Comparison of ENCODE assay signal across 9 cellular contexts in the genomic region with DNA sequence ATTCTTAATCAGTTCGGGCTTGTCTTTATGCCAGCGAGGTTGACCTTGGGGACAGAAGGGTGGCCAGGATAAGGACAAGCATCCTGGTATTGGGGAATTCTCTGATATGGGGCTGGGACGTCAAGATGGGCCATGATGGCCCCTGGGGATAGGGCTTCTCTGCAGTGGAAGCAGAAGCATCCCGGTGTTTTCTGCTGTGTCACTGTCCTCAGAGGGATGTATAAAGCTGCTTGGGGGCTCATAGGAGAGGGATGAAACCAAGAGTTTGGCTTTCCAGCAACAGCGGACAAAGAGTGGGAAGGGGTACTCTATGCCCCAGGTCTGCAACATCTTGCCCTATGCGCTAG. TPM values are rescaled to one million over a fixed set of nuclear protein-coding genes. Genes with fewer than 3 reads are reported as not detected.
A peak's percentile ranks its signal among the peaks of the same experiment; 100 is the strongest.
DNase-seq lines count a peak whose midpoint lies in the region; ATAC-seq, FAIRE-seq and TF ChIP-seq lines count a peak whose summit lies in the region.
"Had no signal": no experiment of that assay in that cellular context is flagged by ENCODE, and none has a peak within 500 bp of the region (broad histone marks: within the 10 kb centered on the region; RNA-seq: fewer than 3 reads in every experiment).

No MANE protein-coding gene starts in this region.

- H3K79me2 ChIP-seq in K562 (ENCODE audit: control insufficient read depth, insufficient read depth, low read length), result no peaks in the 10 kb centered on the region

- H3K27me3 ChIP-seq in left ventricle myocardium inferior (ENCODE audit: low read depth) (no peaks in the 10 kb centered on the region), K562 (ENCODE audit: control insufficient read depth in 2 of 2, insufficient read depth in 2 of 2, low read length in 2 of 2) (peaks cover 15 to 51% of the 10 kb centered on the region in 2 experiments), mucosa of rectum (ENCODE audit: control insufficient read depth in 2 of 2, insufficient read depth in 2 of 2, low read length in 2 of 2) (no peaks in the 10 kb centered on the region)

- no TSS peak for BruUV-seq in K562 (replicated peaks; lab: Mats Ljungman, UMichigan)

- H3K36me3 Mint-ChIP-seq in type B pancreatic cell, result peaks cover 8% of the 10 kb centered on the region

- no peak overlapping the region for H3K27ac Mint-ChIP-seq in type B pancreatic cell

- in situ Hi-C loops in K562 (cut with MboI), result no loop called here

- no peak for TF ChIP-seq CTCF in left ventricle myocardium inferior (IDR thresholded peaks at IDR 0.05; ENCODE audit: borderline replicate concordance)
- TF ChIP-seq CTCF in K562 (IDR thresholded peaks at IDR 0.05 in 2 of 3, conservative IDR thresholded peaks at IDR 0.05 in 1 of 3; ENCODE audit: insufficient read depth in 2 of 3, low read depth in 1 of 3, low read length in 3 of 3), result no peak
- TF ChIP-seq CTCF in type B pancreatic cell (conservative IDR thresholded peaks at IDR 0.05), result no peak

- ATAC-seq in left cardiac atrium, result no peak
- ATAC-seq in K562, result no peak

- peak overlapping the region; percentile 86 for H3K4me3 Mint-ChIP-seq in type B pancreatic cell

- FAIRE-seq in K562 (lab: Jason Lieb, UNC), result no peak
- FAIRE-seq: colon had no signal

- peaks cover 4% of the 10 kb centered on the region for H3K9me3 Mint-ChIP-seq in type B pancreatic cell

- no peaks in the 10 kb centered on the region for H4K20me1 ChIP-seq in K562 (replicated peaks; ENCODE audit: control insufficient read depth, insufficient read depth, low read length)

- CTCF ChIA-PET in K562 (lab: Yijun Ruan, JAX; ENCODE audit: low intra/inter-chr PET ratio), result no interaction called here

- POLR2A ChIA-PET in K562 (lab: Yijun Ruan, JAX), result interaction anchor here (0.6 to 2.0 kb wide), 6 partner anchors 11 to 548 kb away, joined by 3 to 8 read pairs (median 4); no protein-coding TSS in a partner anchor

- H3K9me3 ChIP-seq in left ventricle myocardium inferior (replicated peaks), result no peaks in the 10 kb centered on the region
- no peaks in the 10 kb centered on the region for H3K9me3 ChIP-seq in K562 (replicated peaks; ENCODE audit: control insufficient read depth, insufficient read depth, low read depth, low read length)
- H3K9me3 ChIP-seq in mucosa of rectum (ENCODE audit: control insufficient read depth in 2 of 2, low read length in 2 of 2), result no peaks in the 10 kb centered on the region

- WGBS in K562 (ENCODE audit: insufficient coverage, low coverage, missing lambda C conversion rate), result 18% methylated on average over 6 of the region's 6 CpGs

- no peaks in the 10 kb centered on the region for H3K9me1 ChIP-seq in K562 (ENCODE audit: control insufficient read depth, insufficient read depth, low read length)

- no peak overlapping the region for H2AFZ ChIP-seq in K562 (ENCODE audit: low read depth, low read length)

- no peak for TF ChIP-seq RAD21 in K562 (CRISPR knock-in tag; conservative IDR thresholded peaks at IDR 0.05 in 1 of 2, IDR thresholded peaks at IDR 0.05 in 1 of 2)

- H3K4me1 Mint-ChIP-seq in type B pancreatic cell (ENCODE audit: unreplicated experiment), result peaks cover 19% of the 10 kb centered on the region

- H3K36me3 ChIP-seq in left ventricle myocardium inferior (no peaks in the 10 kb centered on the region), K562 (ENCODE audit: control insufficient read depth, insufficient read depth, low read length) (no peaks in the 10 kb centered on the region), mucosa of rectum (ENCODE audit: control insufficient read depth in 2 of 2, insufficient read depth in 2 of 2, low read length in 2 of 2) (peaks cover 0 to 6% of the 10 kb centered on the region in 2 donors)

- no peak overlapping the region for H3K9ac ChIP-seq in K562 (ENCODE audit: insufficient read depth in 1 of 2, low read depth in 2 of 2, low read length in 2 of 2)
- peak overlapping the region; percentile 63 to 69 for H3K9ac ChIP-seq in mucosa of rectum (ENCODE audit: low read depth in 1 of 2, low read length in 2 of 2)

- H3K4me2 ChIP-seq in K562 (ENCODE audit: insufficient read depth, low read length), result no peak overlapping the region

- no peaks in the 10 kb centered on the region for H3K27me3 Mint-ChIP-seq in type B pancreatic cell

- TF ChIP-seq EP300 in K562 (IDR thresholded peaks at IDR 0.05; ENCODE audit: low read length), result no peak

- H3K4me1 ChIP-seq in left ventricle myocardium inferior, result peaks cover 57% of the 10 kb centered on the region
- peaks cover 3 to 18% of the 10 kb centered on the region in 2 experiments; a peak in 4 of 5 replicates for H3K4me1 ChIP-seq in K562 (replicated peaks in 1 of 2; ENCODE audit: control insufficient read depth in 2 of 2, insufficient read depth in 2 of 2, low read length in 2 of 2)
- H3K4me1 ChIP-seq in mucosa of rectum (ENCODE audit: control insufficient read depth in 2 of 2, insufficient read depth in 2 of 2, low read length in 2 of 2), result peaks cover 45 to 60% of the 10 kb centered on the region in 2 donors

- DNase-seq in left ventricle myocardium inferior (no peak), left cardiac atrium (no peak), K562 (ENCODE audit: extremely low read depth in 1 of 4, low spot score in 3 of 4) (peak in 1 of 4 experiments; percentile 26), type B pancreatic cell (ENCODE audit: extremely low spot score, unreplicated experiment) (no peak), SKM-1 treated with dmso at 0.1 percent for 144 hours (lab: John Stamatoyannopoulos, UW; ENCODE audit: unreplicated experiment) (no peak), NCI-H526 treated with DMSO at 0.1 percent for 48 hours (lab: John Stamatoyannopoulos, UW) (no peak), NCI-H2196 (lab: John Stamatoyannopoulos, UW; ENCODE audit: unreplicated experiment) (no peak)

- H3K4me3 ChIP-seq in left ventricle myocardium inferior (peak overlapping the region; percentile 94), K562 (no peak overlapping the region), mucosa of rectum (ENCODE audit: low read length in 2 of 2) (peak overlapping the region; percentile 72 to 85)

- intact Hi-C loops in left ventricle myocardium inferior (cut with micrococcal nuclease) (no loop called here), left cardiac atrium (cut with DNase I) (loop anchor here in 1 of 2 donors (5.0 to 10.0 kb wide), 4 partner anchors 160 to 490 kb away; a partner anchor contains a TSS), K562 (cut with micrococcal nuclease) (loop anchor here (5.0 to 10.0 kb wide), 2 partner anchors 440 to 658 kb away; no protein-coding TSS in a partner anchor)

- no peak for TF ChIP-seq POLR2A in K562 (conservative IDR thresholded peaks at IDR 0.05)

- H3K27ac ChIP-seq in left ventricle myocardium inferior (replicated peaks) (peak overlapping the region; percentile 97), K562 (ENCODE audit: extremely low read depth, low read depth, low read length) (no peak overlapping the region), mucosa of rectum (ENCODE audit: low read depth in 2 of 2, low read length in 2 of 2) (peak overlapping the region; percentile 85 to 92)

TF ChIP-seq in K562, 482 proteins besides CTCF, POLR2A, EP300 and RAD21:
- TF ChIP-seq ZNF507 (tag; conservative IDR thresholded peaks at IDR 0.05) (no peak), MAFK (IDR thresholded peaks at IDR 0.05; ENCODE audit: low read length) (peak; percentile 25; the same call in 1 of the 2 replicates), MAFG (tag; conservative IDR thresholded peaks at IDR 0.05) (peak; percentile 76), NFE2L1 (tag; IDR thresholded peaks at IDR 0.05; ENCODE audit: borderline replicate concordance, low read depth) (peak; percentile 59; the same call in 1 of the 2 replicates), C11orf30 (IDR thresholded peaks at IDR 0.05; ENCODE audit: low read depth) (peak; percentile 68), ZNF316 (IDR thresholded peaks at IDR 0.05) (peak; percentile 47), NFXL1 (CRISPR knock-in tag; IDR thresholded peaks at IDR 0.05) (no peak), NFE2 (IDR thresholded peaks at IDR 0.05; ENCODE audit: low read depth) (peak; percentile 71)

RNA-seq across cellular contexts. Expression of a gene that starts 1.4 kb away (rescaled TPM):
- total RNA-seq in left ventricle myocardium inferior (385 TPM), left cardiac atrium (100 to 1,000 TPM; 177 to 272 TPM), K562 (2014; rRNA removed) (0.98 and 2.5 TPM in 2 replicates), K562 (2014; rRNA removed; fragmentation: Illumina TruSeq; extraction: Trizol) (1.6 and 1.8 TPM in 2 replicates), K562 (2015; rRNA removed; fragmentation: Illumina TruSeq; extraction: Trizol) (1.9 and 2.1 TPM in 2 replicates), K562 (2021) (3.0 TPM in 2 replicates), type B pancreatic cell (ENCODE audit: low replicate concordance) (237 and 306 TPM in 2 replicates)
- total RNA-seq in K562 (2011; cell fraction: chromatin; rRNA removed; ENCODE audit: low replicate concordance), result 1.2 and 1.7 TPM in 2 replicates
- total RNA-seq in K562 (2011; cell fraction: nucleolus; rRNA removed), result 1.3 and 2.3 TPM in 2 replicates
- 2.4 and 2.6 TPM in 2 replicates for total RNA-seq in K562 (2011; cell fraction: nucleoplasm; rRNA removed)
- polyA plus RNA-seq in K562 (2011; rRNA removed) (1.5 and 1.7 TPM in 2 replicates), K562 (2014; fragmentation: Illumina TruSeq; extraction: Trizol) (1.5 and 1.6 TPM in 2 replicates), K562 (2014; fragmentation: Nextera tagmentation; extraction: Ambion mirVana) (1 to 10 TPM in 1 of 2 experiments, under 1 TPM in 1; 0.76 to 1.1 TPM), K562 (2014; rRNA removed) (1.9 and 2.4 TPM in 2 replicates)
- 0.49 and 0.72 TPM in 2 replicates for polyA plus RNA-seq in K562 (2011; cell fraction: cytosol; rRNA removed)
- 0.43 and 0.45 TPM in 2 replicates for polyA plus RNA-seq in K562 (2011; cell fraction: nucleus; rRNA removed)
- polyA plus RNA-seq in K562 (2012), result 2.1 and 3.7 TPM in 2 replicates
- polyA minus RNA-seq in K562 (2011; rRNA and poly(A)+ RNA removed), result 2.3 and 2.8 TPM in 2 replicates
- 2.3 and 3.0 TPM in 2 replicates for polyA minus RNA-seq in K562 (2011; cell fraction: cytosol; rRNA and poly(A)+ RNA removed)
- 0.94 and 1.00 TPM in 2 replicates for polyA minus RNA-seq in K562 (2011; cell fraction: nucleus; rRNA and poly(A)+ RNA removed)

Comparison
In these comparisons a context has a peak if more than half of its experiments do, and no peak if none do; other contexts are left out.
1. H3K9ac ChIP-seq: peak in mucosa of rectum (2 of 2); none in K562 (0 of 2).
2. RNA of a gene that starts 1.4 kb away (total RNA-seq): 385 TPM in left ventricle myocardium inferior (single experiment), 177 to 272 TPM in left cardiac atrium and 237 to 306 TPM in type B pancreatic cell; 0.98 to 3.0 TPM in K562; every median in the first group is over 10 times any median in the second.